Comparison of ENCODE assay signal across 8 cellular contexts in genomic region chrX:48598645-48599044, GRCh38. TPM values are rescaled to one million over a fixed set of nuclear protein-coding genes. Genes with fewer than 3 reads are reported as not detected.
DNase-seq lines count a peak whose midpoint lies in the region; ATAC-seq and TF ChIP-seq lines count a peak whose summit lies in the region.

No MANE protein-coding gene starts in this region.

- no peaks in the 10 kb centered on the region for H4K20me1 ChIP-seq in hepatocyte (ENCODE audit: insufficient read depth, poor library complexity, severe bottlenecking)

- intact Hi-C loops in activated CD8-positive, alpha-beta T cell treated with anti-CD3 and anti-CD28 coated beads for 36 hours (cut with micrococcal nuclease): no loop called here
- intact Hi-C loops in spleen (cut with DNase I; ENCODE audit: low total_unique reads): no loop called here

- no peaks in the 10 kb centered on the region for H3K9me2 ChIP-seq in hepatocyte (replicated peaks; ENCODE audit: insufficient read depth)

- peak overlapping the region; percentile 90 for H3K4me3 Mint-ChIP-seq in activated CD8-positive, alpha-beta T cell treated with anti-CD3 and anti-CD28 coated beads for 36 hours

- H3K36me3 Mint-ChIP-seq in activated CD8-positive, alpha-beta T cell treated with anti-CD3 and anti-CD28 coated beads for 36 hours (ENCODE audit: low read depth): peaks cover 4% of the 10 kb centered on the region

- H3K27ac ChIP-seq in hepatocyte (no peak overlapping the region), spleen (peak overlapping the region in 5 of 8 donors; percentile 94 to 99 (median 96))

- DNase-seq in HAP-1 (ENCODE audit: low spot score in 2 of 2): no peak
- no peak for DNase-seq in activated CD8-positive, alpha-beta T cell treated with anti-CD3 and anti-CD28 coated beads for 36 hours
- no peak for DNase-seq in hepatocyte (ENCODE audit: low spot score)
- peak; percentile 82 for DNase-seq in spleen
- DNase-seq in HT-29 (ENCODE audit: low spot score): no peak
- no peak for DNase-seq in COLO668 (lab: John Stamatoyannopoulos, UW; ENCODE audit: unreplicated experiment)
- no peak for DNase-seq in SK-N-DZ (ENCODE audit: low spot score)

- WGBS in hepatocyte (ENCODE audit: low lambda C conversion rate, missing lambda C conversion rate): 95% methylated on average over 24 of the region's 24 CpGs
- WGBS in spleen, 5 donors: 92 to 97% (median 93%) methylated on average over 19 to 24 of the region's 24 CpGs

- no peaks in the 10 kb centered on the region for H3K79me2 ChIP-seq in hepatocyte

- H3K4me1 Mint-ChIP-seq in activated CD8-positive, alpha-beta T cell treated with anti-CD3 and anti-CD28 coated beads for 36 hours (ENCODE audit: low read depth): peaks cover 6% of the 10 kb centered on the region

- H3K27ac Mint-ChIP-seq in activated CD8-positive, alpha-beta T cell treated with anti-CD3 and anti-CD28 coated beads for 36 hours: no peak overlapping the region

- no peak overlapping the region for H2AFZ ChIP-seq in hepatocyte

- H3K27me3 Mint-ChIP-seq in activated CD8-positive, alpha-beta T cell treated with anti-CD3 and anti-CD28 coated beads for 36 hours: no peaks in the 10 kb centered on the region

- POLR2A ChIA-PET in activated CD8-positive, alpha-beta T cell treated with anti-CD3 and anti-CD28 coated beads for 36 hours (lab: Charles Lee): interaction anchor here (0.6 to 1.0 kb wide), 3 partner anchors 20 to 306 kb away, joined by 3 to 4 read pairs (median 3); no protein-coding TSS in a partner anchor

- in situ Hi-C loops in HAP-1 (cut with MboI; ENCODE audit: low sequenced_read_pairs): no loop called here

- H3K9me3 Mint-ChIP-seq in activated CD8-positive, alpha-beta T cell treated with anti-CD3 and anti-CD28 coated beads for 36 hours: no peaks in the 10 kb centered on the region

- no peak for ATAC-seq in activated CD8-positive, alpha-beta T cell treated with anti-CD3 and anti-CD28 coated beads for 36 hours
- no peak for ATAC-seq in GM21723 (IDR thresholded peaks at IDR 0.05; ENCODE audit: unreplicated experiment)

- TF ChIP-seq POLR2A in spleen (IDR thresholded peaks at IDR 0.05): no peak

- TF ChIP-seq CTCF in activated CD8-positive, alpha-beta T cell treated with anti-CD3 and anti-CD28 coated beads for 36 hours (IDR thresholded peaks at IDR 0.05): no peak
- TF ChIP-seq CTCF in hepatocyte (IDR thresholded peaks at IDR 0.05; ENCODE audit: poor library complexity): no peak
- TF ChIP-seq CTCF in spleen (IDR thresholded peaks at IDR 0.05 in 8 of 11, conservative IDR thresholded peaks at IDR 0.05 in 3 of 11): no peak

- no peaks in the 10 kb centered on the region for H3K9me3 ChIP-seq in HAP-1
- H3K9me3 ChIP-seq in hepatocyte (ENCODE audit: low read depth): no peaks in the 10 kb centered on the region
- H3K9me3 ChIP-seq in spleen: no peaks in the 10 kb centered on the region

- peaks cover 37% of the 10 kb centered on the region for H3K36me3 ChIP-seq in HAP-1 (replicated peaks)
- no peaks in the 10 kb centered on the region for H3K36me3 ChIP-seq in hepatocyte (replicated peaks; ENCODE audit: insufficient read depth, low read depth)
- H3K36me3 ChIP-seq in spleen: peaks cover 0 to 52% (median 28%) of the 10 kb centered on the region in 6 donors

- no peaks in the 10 kb centered on the region for H3K27me3 ChIP-seq in HAP-1 (ENCODE audit: low read depth)
- H3K27me3 ChIP-seq in hepatocyte: no peaks in the 10 kb centered on the region
- peaks cover 0 to 5% (median 0%) of the 10 kb centered on the region in 7 donors for H3K27me3 ChIP-seq in spleen (replicated peaks in 1 of 7)

- peak overlapping the region; percentile 77 for H3K4me2 ChIP-seq in hepatocyte

- H3K4me1 ChIP-seq in HAP-1 (peaks cover 7% of the 10 kb centered on the region), hepatocyte (ENCODE audit: insufficient read depth) (no peaks in the 10 kb centered on the region), spleen (peaks cover 0 to 17% (median 8%) of the 10 kb centered on the region in 6 donors)

- peak overlapping the region; percentile 90 for H3K4me3 ChIP-seq in HAP-1
- no peak overlapping the region for H3K4me3 ChIP-seq in hepatocyte
- peak overlapping the region in 7 of 8 donors; percentile 45 to 83 (median 54) for H3K4me3 ChIP-seq in spleen

- CTCF ChIA-PET in activated CD8-positive, alpha-beta T cell treated with anti-CD3 and anti-CD28 coated beads for 36 hours (lab: Charles Lee): no interaction called here

RNA-seq across cellular contexts. Expression of gene WDR13, which starts 1.4 kb away (rescaled TPM):
- total RNA-seq in activated CD8-positive, alpha-beta T cell treated with anti-CD3 and anti-CD28 coated beads for 36 hours: 10 to 100 TPM; 31.6 to 38.6 TPM
- total RNA-seq in hepatocyte (76.9 and 117 TPM in 2 replicates), spleen (100 to 1,000 TPM in 1 of 7 donors, 10 to 100 TPM in 6; 61.2 to 116 (median 81.8) TPM)
- polyA plus RNA-seq in hepatocyte (158 and 167 TPM in 2 replicates), spleen (100 to 1,000 TPM in 2 of 3 donors, 10 to 100 TPM in 1; 90.4 to 200 (median 162) TPM)
- 120 and 165 TPM in 2 replicates for total RNA-seq in HT-29 (2014; rRNA removed; shearing (Covaris generic))
- 94.6 and 96.0 TPM in 2 replicates for polyA plus RNA-seq in SK-N-DZ (2014; cell fraction: cytosol; rRNA removed)
- 134 and 137 TPM in 2 replicates for polyA plus RNA-seq in SK-N-DZ (2014; cell fraction: nucleus; rRNA removed)

RNA-seq across cellular contexts. Expression of gene RBM3, which starts 24.4 kb away (rescaled TPM):
- total RNA-seq in activated CD8-positive, alpha-beta T cell treated with anti-CD3 and anti-CD28 coated beads for 36 hours: 100 to 1,000 TPM; 191 to 195 TPM
- total RNA-seq in hepatocyte: 98.6 and 135 TPM in 2 replicates
- polyA plus RNA-seq in hepatocyte: 64.8 and 102 TPM in 2 replicates
- total RNA-seq in spleen: 100 to 1,000 TPM; 155 to 361 (median 203) TPM
- 100 to 1,000 TPM; 162 to 224 (median 198) TPM for polyA plus RNA-seq in spleen
- 134 and 135 TPM in 2 replicates for total RNA-seq in HT-29 (2014; rRNA removed; shearing (Covaris generic))
- polyA plus RNA-seq in SK-N-DZ (2014; cell fraction: cytosol; rRNA removed): 166 and 218 TPM in 2 replicates
- polyA plus RNA-seq in SK-N-DZ (2014; cell fraction: nucleus; rRNA removed): 119 and 159 TPM in 2 replicates

RNA-seq across cellular contexts. Expression of gene TBC1D25, which starts 59.1 kb away (rescaled TPM):
- total RNA-seq in activated CD8-positive, alpha-beta T cell treated with anti-CD3 and anti-CD28 coated beads for 36 hours: 10 to 100 TPM; 11.4 to 11.9 TPM
- total RNA-seq in hepatocyte: 3.0 and 4.5 TPM in 2 replicates
- polyA plus RNA-seq in hepatocyte: 11.0 and 11.2 TPM in 2 replicates
- 10 to 100 TPM; 12.4 to 19.1 (median 16.2) TPM for total RNA-seq in spleen
- 1 to 10 TPM; 4.0 to 8.3 (median 6.1) TPM for polyA plus RNA-seq in spleen
- 5.6 and 10.5 TPM in 2 replicates for total RNA-seq in HT-29 (2014; rRNA removed; shearing (Covaris generic))
- 3.7 and 5.4 TPM in 2 replicates for polyA plus RNA-seq in SK-N-DZ (2014; cell fraction: cytosol; rRNA removed)
- 2.6 and 6.5 TPM in 2 replicates for polyA plus RNA-seq in SK-N-DZ (2014; cell fraction: nucleus; rRNA removed)
